Comparison of ENCODE assay signal across 1 cellular context in genomic region chr5:132262882-132263547, GRCh38.
TF ChIP-seq lines count a peak whose summit lies in the region.

No MANE protein-coding gene starts in this region.

TF ChIP-seq in endothelial cell of umbilical vein, 7 proteins besides CTCF, POLR2A, EP300 and RAD21:
- no peak for TF ChIP-seq GATA2 (IDR thresholded peaks at IDR 0.05; ENCODE audit: insufficient read depth, insufficient read length, low read depth, low read length)
- TF ChIP-seq FOS (IDR thresholded peaks at IDR 0.05; ENCODE audit: borderline replicate concordance, insufficient read depth, low read length) = no peak
- no peak for TF ChIP-seq POLR2AphosphoS5 (IDR thresholded peaks at IDR 0.05; ENCODE audit: insufficient read depth, low read depth, low read length)
- no peak for TF ChIP-seq EZH2 (IDR thresholded peaks at IDR 0.05; ENCODE audit: borderline replicate concordance, low read depth, low read length, severe bottlenecking)
- TF ChIP-seq MYC (IDR thresholded peaks at IDR 0.05; ENCODE audit: low read depth, low read length) = no peak
- no peak for TF ChIP-seq JUN (IDR thresholded peaks at IDR 0.05; ENCODE audit: borderline replicate concordance, insufficient read depth, insufficient read length, low read depth)
